27 cellular contexts compared by ENCODE assay signal in the genomic region with DNA sequence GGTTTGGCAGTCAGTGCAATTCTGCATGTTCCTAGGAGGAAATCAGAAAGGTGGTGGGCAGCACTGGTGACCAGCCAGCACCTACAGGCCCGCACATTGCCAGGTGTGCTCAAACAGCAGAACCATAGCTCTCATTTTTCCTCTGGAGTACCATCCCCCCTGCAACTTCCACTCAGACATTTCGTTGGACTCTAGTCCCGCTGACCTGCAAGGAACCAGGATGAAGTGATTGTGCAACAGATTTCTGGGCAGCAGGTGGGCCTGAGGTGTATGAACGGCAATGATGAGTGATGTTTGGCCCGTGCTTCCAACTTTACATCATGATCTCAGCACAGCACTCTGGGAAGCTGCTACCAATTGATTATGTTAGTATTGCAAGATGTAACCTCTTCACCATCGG.
"Had no signal": no experiment of that assay in that cellular context is flagged by ENCODE, and none has a peak within 500 bp of the region (broad histone marks: within the 10 kb centered on the region; RNA-seq: fewer than 3 reads in every experiment).

No MANE protein-coding gene starts in this region.

- H3K27me3 ChIP-seq: ascending aorta, breast epithelium, foreskin keratinocyte, heart left ventricle had no signal

- DNase-seq: activated CD4-positive, alpha-beta memory T cell treated with anti-CD3 and anti-CD28 coated beads for 36 hours; activated CD4-positive, alpha-beta T cell treated with anti-CD3 and anti-CD28 coated beads for 36 hours; activated CD4-positive, alpha-beta T cell treated with anti-CD3 and anti-CD28 coated beads, Interleukin-2, amount 10 ng/mL, durations not matched to agents 24 days and 14 days; activated CD4-positive, CD25-positive, alpha-beta regulatory T cell; activated CD4-positive, CD25-positive, alpha-beta regulatory T cell treated with anti-CD3 and anti-CD28 coated beads, Interleukin-2, amount 50 U/mL, for 72 hours; activated CD8-positive, alpha-beta memory T cell treated with anti-CD3 and anti-CD28 coated beads, Interleukin-2, amount 50 U/mL, for 48 hours; activated CD8-positive, alpha-beta T cell treated with anti-CD3 and anti-CD28 coated beads, Interleukin-2, amount 10 ng/mL, durations not matched to agents 7 days and 5 days; activated gamma-delta T cell; activated naive CD4-positive, alpha-beta T cell; activated naive CD4-positive, alpha-beta T cell treated with anti-CD3 and anti-CD28 coated beads, Interleukin-2, amount 10 ng/mL, durations not matched to agents 7 days and 5 days; activated naive CD8-positive, alpha-beta T cell treated with anti-CD3 and anti-CD28 coated beads, Interleukin-2, amount 10 ng/mL, durations not matched to agents 7 days and 5 days; activated T-cell treated with anti-CD3 and anti-CD28 coated beads for 4 hours; activated T-cell treated with anti-CD3 and anti-CD28 coated beads, Interleukin-2, amount 50 U/mL, for 24 hours; activated T-cell treated with anti-CD3 and anti-CD28 coated beads, Interleukin-2, amount 50 U/mL, for 72 hours; cortex of kidney; effector CD8-positive, alpha-beta T cell; foreskin keratinocyte; gastrocnemius medialis; glutamatergic neuron; heart left ventricle; T-helper 1 cell; T-helper 17 cell; T1000 had no signal

- H3K4me1 ChIP-seq: ascending aorta, breast epithelium, foreskin keratinocyte, gastrocnemius medialis had no signal

- H3K27ac ChIP-seq: ascending aorta, breast epithelium, foreskin keratinocyte, gastrocnemius medialis, heart left ventricle had no signal

- H3K36me3 ChIP-seq: ascending aorta, breast epithelium, gastrocnemius medialis had no signal

- ATAC-seq: activated CD4-positive, alpha-beta T cell treated with anti-CD3 and anti-CD28 coated beads for 36 hours; activated CD8-positive, alpha-beta T cell treated with anti-CD3 and anti-CD28 coated beads, Interleukin-2, amount 10 ng/mL, durations not matched to agents 7 days and 5 days; activated naive CD4-positive, alpha-beta T cell treated with anti-CD3 and anti-CD28 coated beads, Interleukin-2, amount 50 U/mL, for 72 hours; activated T-cell treated with anti-CD3 and anti-CD28 coated beads, Interleukin-2, amount 50 U/mL, for 72 hours; esophagus mucosa; foreskin keratinocyte; gastrocnemius medialis; heart left ventricle; T-helper 17 cell had no signal

- H3K4me3 ChIP-seq: ascending aorta, breast epithelium, gastrocnemius medialis, heart left ventricle had no signal

- H3K9me3 ChIP-seq: ascending aorta, breast epithelium, gastrocnemius medialis, heart left ventricle had no signal
